In the genomic region with DNA sequence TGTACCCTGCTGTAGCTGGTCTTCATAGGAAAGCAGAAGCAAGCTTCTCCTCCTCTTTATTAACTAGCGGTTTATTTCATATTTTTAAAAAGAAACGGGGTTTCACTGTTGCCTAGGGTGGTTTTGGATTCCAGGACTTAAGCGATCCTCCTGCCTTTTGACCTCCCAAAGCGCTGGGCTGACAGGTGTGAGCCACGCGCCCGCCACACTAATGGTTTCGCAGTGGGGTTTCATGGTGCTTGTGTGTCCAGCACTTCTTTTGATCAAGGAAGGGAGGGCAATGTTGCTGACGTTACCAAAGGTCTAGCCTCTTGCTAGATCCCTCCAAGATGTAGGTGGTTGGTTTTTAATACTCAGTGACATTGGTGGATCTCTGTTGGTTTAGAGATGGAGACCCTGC, we compare ENCODE assay signal across 8 cellular contexts. TPM values are rescaled to one million over a fixed set of nuclear protein-coding genes. Genes with fewer than 3 reads are reported as not detected.
DNase-seq lines count a peak whose midpoint lies in the region; ATAC-seq, FAIRE-seq and TF ChIP-seq lines count a peak whose summit lies in the region.

No MANE protein-coding gene starts in this region.

- peak overlapping the region; percentile 85 to 95 (median 89) for H3K4me3 Mint-ChIP-seq in naive B cell

- H3K27me3 Mint-ChIP-seq in naive B cell = peaks cover 0 to 4% (median 0%) of the 10 kb centered on the region in 3 donors

- H3K27ac Mint-ChIP-seq in naive B cell = peak overlapping the region; percentile 84 to 92 (median 90)

- peak overlapping the region; percentile 71 to 86 for H3K4me3 ChIP-seq in cardiac fibroblast (replicated peaks in 1 of 2; ENCODE audit: low read depth in 2 of 2, low read length in 2 of 2)

- peaks cover 0 to 5% of the 10 kb centered on the region in 2 donors for H3K36me3 Mint-ChIP-seq in naive B cell

- H3K9me3 Mint-ChIP-seq in naive B cell = peaks cover 0 to 4% (median 3%) of the 10 kb centered on the region in 7 donors

- no peak for ATAC-seq in naive B cell (ENCODE audit: low read depth in 2 of 2)

- TF ChIP-seq POLR2A in GM12891 (IDR thresholded peaks at IDR 0.05; ENCODE audit: low read depth, low read length) = no peak

- no peak for FAIRE-seq in GM12891 (lab: Jason Lieb, UNC)

- no peak for TF ChIP-seq CTCF in cardiac fibroblast (IDR thresholded peaks at IDR 0.05; ENCODE audit: low read depth, low read length)

- H3K4me1 Mint-ChIP-seq in naive B cell = peaks cover 33 to 54% (median 48%) of the 10 kb centered on the region in 3 donors

- DNase-seq in AG20443 (ENCODE audit: low spot score) (peak; percentile 2), HuH-7.5 (ENCODE audit: low spot score) (peak; percentile 6), cardiac fibroblast (ENCODE audit: low read depth in 2 of 2) (no peak), naive B cell (no peak), GM12891 (ENCODE audit: insufficient read length, low spot score) (no peak), NCI-H748 treated with DMSO at 0.1 percent for 48 hours (lab: John Stamatoyannopoulos, UW) (no peak), H4 (ENCODE audit: low spot score) (no peak), SHP77 (lab: John Stamatoyannopoulos, UW) (no peak)

TF ChIP-seq in GM12891, 5 proteins besides CTCF, POLR2A, EP300 and RAD21:
- TF ChIP-seq TAF1 (IDR thresholded peaks at IDR 0.05; ENCODE audit: low read depth, low read length) (no peak), SPI1 (IDR thresholded peaks at IDR 0.05; ENCODE audit: low read depth, low read length) (no peak), POLR2AphosphoS5 (IDR thresholded peaks at IDR 0.05; ENCODE audit: low read depth, low read length) (no peak), PAX5 (IDR thresholded peaks at IDR 0.05; ENCODE audit: insufficient read depth, low read length, severe bottlenecking) (no peak), POU2F2 (IDR thresholded peaks at IDR 0.05; ENCODE audit: low read depth, low read length) (no peak)

RNA-seq across cellular contexts. Expression of a gene that starts 1.4 kb away (rescaled TPM):
- polyA plus RNA-seq in naive B cell (ENCODE audit: low read depth in 6 of 6) = 10 to 100 TPM; 45.7 to 72.6 (median 57.1) TPM
- polyA plus RNA-seq in GM12891 (2012; ENCODE audit: low read depth, missing spikeins) = 36.2 TPM
- total RNA-seq in H4 (2014; rRNA removed; shearing (Covaris generic)) = 54.3 and 69.4 TPM in 2 replicates

RNA-seq across cellular contexts. Expression of a gene that starts 42.2 kb away (rescaled TPM):
- 10 to 100 TPM; 46.4 to 98.8 (median 79.8) TPM for polyA plus RNA-seq in naive B cell (ENCODE audit: low read depth in 6 of 6)
- polyA plus RNA-seq in GM12891 (2012; ENCODE audit: low read depth, missing spikeins) = 97.8 TPM
- 81.0 and 106 TPM in 2 replicates for total RNA-seq in H4 (2014; rRNA removed; shearing (Covaris generic))

RNA-seq across cellular contexts. Expression of a gene that starts 55.9 kb away (rescaled TPM):
- polyA plus RNA-seq in naive B cell (ENCODE audit: low read depth in 6 of 6) = 1 to 10 TPM; 2.0 to 5.6 (median 3.0) TPM
- polyA plus RNA-seq in GM12891 (2012; ENCODE audit: low read depth, missing spikeins) = 6.8 TPM
- total RNA-seq in H4 (2014; rRNA removed; shearing (Covaris generic)) = 1.7 and 2.5 TPM in 2 replicates

Comparison
In these comparisons a context has a peak if more than half of its experiments do, and no peak if none do; other contexts are left out.
1. DNase-seq: peak in AG20443 (single experiment) and HuH-7.5 (single experiment); none in cardiac fibroblast (0 of 2), naive B cell (single experiment), GM12891 (single experiment), NCI-H748 treated with DMSO at 0.1 percent for 48 hours (single experiment), H4 (single experiment) and SHP77 (0 of 2).